8 cellular contexts compared by ENCODE assay signal in genomic region chr4:49091883-49092282, GRCh38.
DNase-seq lines count a peak whose midpoint lies in the region; ATAC-seq, FAIRE-seq and TF ChIP-seq lines count a peak whose summit lies in the region.
"Not testable (repeated sequence)": the region's sequence is repeated elsewhere in the genome, so short reads cannot be mapped to it uniquely, and the experiment has no call there.

No MANE protein-coding gene starts in this region.

- not testable (repeated sequence) for TF ChIP-seq POLR2A in A549 (IDR thresholded peaks at IDR 0.05; ENCODE audit: low read length)

- H3K4me1 Mint-ChIP-seq in natural killer cell = not testable (repeated sequence)

- TF ChIP-seq RAD21 in A549 (conservative IDR thresholded peaks at IDR 0.05 in 1 of 2, IDR thresholded peaks at IDR 0.05 in 1 of 2) = not testable (repeated sequence)

- H3K4me3 ChIP-seq in A549; epithelial cell of esophagus (ENCODE audit: low read length): not testable (repeated sequence)
- H3K4me3 ChIP-seq in subcutaneous abdominal adipose tissue (ENCODE audit: low read depth in 1 of 5, low read length in 5 of 5) = peak overlapping the region in 4 of 5 donors; percentile 1 to 30 (median 12)

- peaks cover 28 to 29% of the 10 kb centered on the region in 2 donors for H3K9me3 Mint-ChIP-seq in natural killer cell

- 3% methylated on average over 7 of the region's 7 CpGs for WGBS in A549 (ENCODE audit: missing lambda C conversion rate)

- not testable (repeated sequence) for H3K4me2 ChIP-seq in A549

- POLR2A ChIA-PET in A549 (lab: Yijun Ruan, JAX) = not testable (repeated sequence)

- not testable (repeated sequence) for H3K36me3 ChIP-seq in subcutaneous abdominal adipose tissue (ENCODE audit: control insufficient read depth in 5 of 5, insufficient read depth in 5 of 5, low read length in 5 of 5)

- not testable (repeated sequence) for TF ChIP-seq EP300 in A549 (IDR thresholded peaks at IDR 0.05)

- not testable (repeated sequence) for H3K36me3 Mint-ChIP-seq in natural killer cell

- not testable (repeated sequence) for H3K4me1 ChIP-seq in A549; subcutaneous abdominal adipose tissue (ENCODE audit: control insufficient read depth in 5 of 5, insufficient read depth in 5 of 5, low read length in 5 of 5)

- not testable (repeated sequence) for H3K4me3 Mint-ChIP-seq in natural killer cell

- not testable (repeated sequence) for H3K27me3 ChIP-seq in subcutaneous abdominal adipose tissue (ENCODE audit: control insufficient read depth in 5 of 5, insufficient read depth in 4 of 5, low read length in 5 of 5)

- H3K9ac ChIP-seq in subcutaneous abdominal adipose tissue (ENCODE audit: low read length in 5 of 5) = not testable (repeated sequence)

- not testable (repeated sequence) for H3K27ac ChIP-seq in A549; subcutaneous abdominal adipose tissue (ENCODE audit: low read depth, low read length)

- H3K27ac Mint-ChIP-seq in natural killer cell = not testable (repeated sequence)

- CTCF ChIA-PET in A549 (lab: Yijun Ruan, JAX) = not testable (repeated sequence)

- TF ChIP-seq CTCF in A549 (IDR thresholded peaks at IDR 0.05); epithelial cell of esophagus (IDR thresholded peaks at IDR 0.05; ENCODE audit: insufficient read depth, low read depth, low read length, missing control alignments); natural killer cell (IDR thresholded peaks at IDR 0.05): not testable (repeated sequence)

- ATAC-seq in A549 (peak; percentile 40 to 58; a peak in 3 of 6 replicates), GM19467 (IDR thresholded peaks at IDR 0.05; ENCODE audit: unreplicated experiment) (peak; percentile 26), HG03095 (IDR thresholded peaks at IDR 0.05; ENCODE audit: unreplicated experiment) (peak; percentile 32), left lobe of liver (peak; percentile 38), natural killer cell (peak in 2 of 3 donors; percentile 33 to 54)

- H3K9me3 ChIP-seq in A549 = not testable (repeated sequence)
- peaks cover 7 to 32% (median 28%) of the 10 kb centered on the region in 5 donors for H3K9me3 ChIP-seq in subcutaneous abdominal adipose tissue (ENCODE audit: control insufficient read depth in 5 of 5, low read length in 5 of 5)

- intact Hi-C loops in natural killer cell (cut with micrococcal nuclease) = not testable (repeated sequence)

- not testable (repeated sequence) for FAIRE-seq in A549 (lab: Jason Lieb, UNC)

- DNase-seq in A549 (ENCODE audit: low read depth in 1 of 2, low spot score in 1 of 2); left lobe of liver (ENCODE audit: low spot score); natural killer cell: not testable (repeated sequence)
- peak; percentile 31 for DNase-seq in NAMALWA (ENCODE audit: low spot score)
- peak; percentile 22 for DNase-seq in epithelial cell of esophagus (ENCODE audit: low read depth)

- not testable (repeated sequence) for H3K27me3 Mint-ChIP-seq in natural killer cell (ENCODE audit: low read depth in 2 of 2)
